31 cellular contexts compared by ENCODE assay signal in the genomic region with DNA sequence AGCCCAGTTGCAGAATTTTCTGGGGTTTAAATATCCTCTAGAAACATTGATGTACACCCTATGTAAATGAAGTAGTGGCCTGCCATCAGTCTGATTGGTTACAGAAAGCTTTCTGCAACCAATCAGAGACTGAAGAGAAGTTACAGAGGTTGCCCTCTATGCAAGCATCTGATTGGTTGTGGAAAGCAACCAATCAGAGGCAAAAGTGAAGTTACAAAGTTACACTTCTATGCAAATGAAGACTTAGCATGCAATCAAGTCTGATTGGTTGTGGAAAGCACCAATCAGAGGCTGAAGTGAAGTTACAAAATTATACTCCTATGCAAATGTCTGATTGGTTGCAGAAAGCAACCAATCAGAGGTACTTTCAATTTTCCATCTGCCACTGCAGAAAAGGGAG. TPM values are rescaled to one million over a fixed set of nuclear protein-coding genes. Genes with fewer than 3 reads are reported as not detected.
DNase-seq lines count a peak whose midpoint lies in the region; ATAC-seq, FAIRE-seq and TF ChIP-seq lines count a peak whose summit lies in the region.
"Had no signal": no experiment of that assay in that cellular context is flagged by ENCODE, and none has a peak within 500 bp of the region (broad histone marks: within the 10 kb centered on the region; RNA-seq: fewer than 3 reads in every experiment).

No MANE protein-coding gene starts in this region.

- H4K20me1 ChIP-seq in endothelial cell of umbilical vein (replicated peaks; ENCODE audit: control insufficient read depth, extremely low read depth, insufficient read depth, low read length): no peaks in the 10 kb centered on the region
- H4K20me1 ChIP-seq: BLaER1 treated with 17β-estradiol and CSF1 and Interleukin-3, amounts not matched to agents 10 nM and 100 nM had no signal

- no peak for TF ChIP-seq POLR2A in endothelial cell of umbilical vein (IDR thresholded peaks at IDR 0.05; ENCODE audit: low read depth, low read length)

- ATAC-seq in HG03175 (IDR thresholded peaks at IDR 0.05; ENCODE audit: unreplicated experiment) (no peak), GM21447 (IDR thresholded peaks at IDR 0.05; ENCODE audit: unreplicated experiment) (no peak)
- ATAC-seq: activated T-cell treated with anti-CD3 and anti-CD28 coated beads, Interleukin-2, amount 50 U/mL, for 4 hours; effector memory CD8-positive, alpha-beta T cell; HCT116; Right ventricle myocardium inferior; stimulated activated effector memory CD8-positive, alpha-beta T cell treated with anti-CD3 and anti-CD28 coated beads, Interleukin-12 subunit alpha, Interleukin-12 subunit beta, amount 100 ng/mL, for 72 hours; T-cell had no signal

- H3K27me3 ChIP-seq in A673 (replicated peaks; ENCODE audit: insufficient read depth, low read depth, low read length, poor library complexity): no peaks in the 10 kb centered on the region
- no peaks in the 10 kb centered on the region for H3K27me3 ChIP-seq in endothelial cell of umbilical vein (ENCODE audit: control insufficient read depth in 2 of 2, insufficient read depth in 2 of 2, low read length in 2 of 2)
- H3K27me3 ChIP-seq: brain microvascular endothelial cell, esophagus muscularis mucosa, right atrium auricular region, uterus had no signal

- H3K4me3 ChIP-seq in A673 (ENCODE audit: low read depth, low read length, poor library complexity, severe bottlenecking): no peak overlapping the region
- no peak overlapping the region for H3K4me3 ChIP-seq in endothelial cell of umbilical vein (replicated peaks in 1 of 3; ENCODE audit: insufficient read depth in 1 of 3, low read depth in 1 of 3, low read length in 3 of 3)
- H3K4me3 ChIP-seq: adrenal gland; BLaER1 treated with 17β-estradiol and CSF1 and Interleukin-3, amounts not matched to agents 10 nM and 100 nM; esophagus muscularis mucosa; lung; right atrium auricular region; spleen; uterus had no signal

- no peak overlapping the region for H3K9ac ChIP-seq in endothelial cell of umbilical vein (replicated peaks; ENCODE audit: extremely low read depth, insufficient read depth, low read length)
- H3K9ac ChIP-seq: BLaER1 treated with 17β-estradiol and CSF1 and Interleukin-3, amounts not matched to agents 10 nM and 100 nM; parathyroid adenoma had no signal

- TF ChIP-seq CTCF in A673 (conservative IDR thresholded peaks at IDR 0.05; ENCODE audit: low read depth, low read length) (no peak), endothelial cell of umbilical vein (IDR thresholded peaks at IDR 0.05; ENCODE audit: extremely low read depth in 1 of 2, insufficient read depth in 1 of 2, low read depth in 1 of 2, low read length in 2 of 2) (no peak)

- H3K27ac ChIP-seq in A673 (ENCODE audit: low read depth, low read length, poor library complexity, severe bottlenecking) (no peak overlapping the region), endothelial cell of umbilical vein (ENCODE audit: insufficient read depth, low read depth, low read length) (no peak overlapping the region)
- H3K27ac ChIP-seq: adrenal gland; BLaER1 treated with 17β-estradiol and CSF1 and Interleukin-3, amounts not matched to agents 10 nM and 100 nM; brain microvascular endothelial cell; esophagus muscularis mucosa; parathyroid adenoma; right atrium auricular region; spleen; uterus had no signal

- intact Hi-C loops in A673 (cut with micrococcal nuclease; ENCODE audit: unreplicated experiment) (no loop called here), endothelial cell of umbilical vein (cut with micrococcal nuclease) (no loop called here)

- POLR2A ChIA-PET in A673 (lab: Charles Lee; ENCODE audit: low non-redundant PET): no interaction called here
- POLR2A ChIA-PET in endothelial cell of umbilical vein (lab: Charles Lee): no interaction called here

- DNase-seq in A673 (ENCODE audit: low spot score) (peak; percentile 25), H4 (ENCODE audit: low spot score) (peak; percentile 7), NCI-H69 (lab: John Stamatoyannopoulos, UW) (peak; percentile 38), endothelial cell of umbilical vein (ENCODE audit: low read depth, low spot score) (peak; percentile 8), SW480 (ENCODE audit: low spot score) (no peak)
- no peak for DNase-seq in activated CD4-positive, alpha-beta T cell treated with anti-CD3 and anti-CD28 coated beads, Interleukin-2, amount 50 U/mL, for 4 hours
- DNase-seq: activated CD4-positive, CD25-positive, alpha-beta regulatory T cell treated with anti-CD3 and anti-CD28 coated beads, Interleukin-2, amount 50 U/mL, for 72 hours; activated CD8-positive, alpha-beta memory T cell treated with anti-CD3 and anti-CD28 coated beads for 24 hours; activated naive CD4-positive, alpha-beta T cell treated with Interleukin-2 at 50 U/mL for 16 hours; activated T-cell treated with anti-CD3 and anti-CD28 coated beads, Interleukin-2, amount 50 U/mL, for 4 hours; brain microvascular endothelial cell; effector memory CD8-positive, alpha-beta T cell; EL; KG1; NCI-H1694; spleen; stimulated activated CD4-positive, alpha-beta T cell treated with anti-CD3 and anti-CD28 coated beads, Interleukin-2, amount 100 ng/mL, for 48 hours; T-cell; uterus had no signal

- H3K9me3 ChIP-seq in A673 (ENCODE audit: low read depth, low read length, poor library complexity, severe bottlenecking) (no peaks in the 10 kb centered on the region), endothelial cell of umbilical vein (replicated peaks; ENCODE audit: control insufficient read depth, insufficient read depth, low read length) (no peaks in the 10 kb centered on the region)
- H3K9me3 ChIP-seq: adrenal gland, right atrium auricular region, uterus had no signal

- BruUV-seq in A673 (replicated peaks; lab: Mats Ljungman, UMichigan): no TSS peak
- BruUV-seq in endothelial cell of umbilical vein (replicated peaks; lab: Mats Ljungman, UMichigan): no TSS peak

- H3K36me3 ChIP-seq in A673 (ENCODE audit: insufficient read depth, low read length, poor library complexity, severe bottlenecking): no peaks in the 10 kb centered on the region
- H3K36me3 ChIP-seq in endothelial cell of umbilical vein (ENCODE audit: control insufficient read depth in 2 of 2, extremely low read depth in 1 of 2, insufficient read depth in 2 of 2, low read length in 2 of 2): no peaks in the 10 kb centered on the region
- H3K36me3 ChIP-seq: adrenal gland; BLaER1 treated with 17β-estradiol and CSF1 and Interleukin-3, amounts not matched to agents 10 nM and 100 nM; brain microvascular endothelial cell; esophagus muscularis mucosa; right atrium auricular region; spleen; uterus had no signal

- CTCF ChIA-PET in A673 (lab: Charles Lee) (no interaction called here), endothelial cell of umbilical vein (lab: Charles Lee) (no interaction called here)

- FAIRE-seq in endothelial cell of umbilical vein (lab: Jason Lieb, UNC): no peak
- FAIRE-seq: GM12892 had no signal

- dilution Hi-C loops in endothelial cell of umbilical vein (cut with MboI; ENCODE audit: extremely low pct_ligation_motif_present, low sequenced_read_pairs): no loop called here

- H3K9me1 ChIP-seq in endothelial cell of umbilical vein (replicated peaks; ENCODE audit: control insufficient read depth, extremely low read depth, insufficient read depth, low read length): no peaks in the 10 kb centered on the region

- H3K4me1 ChIP-seq in A673 (ENCODE audit: insufficient read depth, low read length, poor library complexity, severe bottlenecking) (no peaks in the 10 kb centered on the region), endothelial cell of umbilical vein (ENCODE audit: control insufficient read depth, extremely low read depth, insufficient read depth, low read length) (no peaks in the 10 kb centered on the region)
- H3K4me1 ChIP-seq: adrenal gland; BLaER1 treated with 17β-estradiol and CSF1 and Interleukin-3, amounts not matched to agents 10 nM and 100 nM; esophagus muscularis mucosa; parathyroid adenoma; right atrium auricular region; spleen; uterus had no signal

- no peaks in the 10 kb centered on the region for H3K79me2 ChIP-seq in endothelial cell of umbilical vein (ENCODE audit: control insufficient read depth, insufficient read depth, low read length)
- H3K79me2 ChIP-seq: parathyroid adenoma had no signal

- H3K4me2 ChIP-seq in endothelial cell of umbilical vein (ENCODE audit: insufficient read depth, low read length): no peak overlapping the region
- H3K4me2 ChIP-seq: BLaER1 treated with 17β-estradiol and CSF1 and Interleukin-3, amounts not matched to agents 10 nM and 100 nM had no signal

- H2AFZ ChIP-seq in endothelial cell of umbilical vein (ENCODE audit: low read depth, low read length): no peak overlapping the region
- H2AFZ ChIP-seq: parathyroid adenoma had no signal

TF ChIP-seq in endothelial cell of umbilical vein, 7 proteins besides CTCF, POLR2A, EP300 and RAD21:
- TF ChIP-seq POLR2AphosphoS5 (IDR thresholded peaks at IDR 0.05; ENCODE audit: insufficient read depth, low read depth, low read length): no peak

RNA-seq across cellular contexts. Expression of gene USP9X, which starts 51.9 kb away (rescaled TPM):
- total RNA-seq in A673 (2021) (70.6 and 76.0 TPM in 2 replicates), endothelial cell of umbilical vein (66.8 and 70.6 TPM in 2 replicates)
- 32.1 and 43.5 TPM in 2 replicates for total RNA-seq in H4 (2014; rRNA removed; shearing (Covaris generic))
- polyA plus RNA-seq in endothelial cell of umbilical vein: 10.8 and 13.7 TPM in 2 replicates
- polyA plus RNA-seq in endothelial cell of umbilical vein (2011; cell fraction: cytosol; rRNA removed): 16.1 and 18.7 TPM in 2 replicates
- polyA plus RNA-seq in endothelial cell of umbilical vein (2011; cell fraction: nucleus; rRNA removed): 38.9 and 43.9 TPM in 2 replicates
- 40.7 and 47.7 TPM in 2 replicates for polyA plus RNA-seq in endothelial cell of umbilical vein (2012)
- 248 and 251 TPM in 2 replicates for polyA minus RNA-seq in endothelial cell of umbilical vein
- 130 TPM for polyA minus RNA-seq in endothelial cell of umbilical vein (2011; cell fraction: cytosol; rRNA and poly(A)+ RNA removed)
- 140 and 229 TPM in 2 replicates for polyA minus RNA-seq in endothelial cell of umbilical vein (2011; cell fraction: nucleus; rRNA and poly(A)+ RNA removed)

Comparison
In these comparisons a context has a peak if more than half of its experiments do, and no peak if none do; other contexts are left out.
1. DNase-seq: peak in A673 (single experiment), H4 (single experiment), NCI-H69 (single experiment) and endothelial cell of umbilical vein (single experiment); none in SW480 (single experiment) and activated CD4-positive, alpha-beta T cell treated with anti-CD3 and anti-CD28 coated beads, Interleukin-2, amount 50 U/mL, for 4 hours (0 of 2).